Comparison of ENCODE assay signal across 1 cellular context in the genomic region with DNA sequence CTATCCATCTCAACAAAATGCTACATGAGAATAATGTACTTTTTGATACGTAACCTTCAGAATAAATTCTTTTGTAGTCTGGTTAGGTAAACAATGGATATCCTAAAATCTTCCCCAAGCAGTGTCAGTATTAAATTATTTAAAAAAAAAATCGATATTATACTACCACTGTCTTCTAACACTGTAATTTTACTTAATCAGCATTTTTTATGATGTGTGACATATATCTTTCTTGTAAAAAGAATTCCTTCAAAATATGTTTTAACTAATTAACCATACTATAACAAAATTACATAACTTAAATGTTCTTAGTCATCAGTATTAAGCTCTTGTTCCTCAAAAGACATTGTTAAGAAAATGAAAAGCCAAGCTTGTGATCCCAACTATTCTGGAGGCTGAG.
TF ChIP-seq lines count a peak whose summit lies in the region.

No MANE protein-coding gene starts in this region.

TF ChIP-seq in HepG2, 621 proteins besides CTCF, POLR2A, EP300 and RAD21:
- TF ChIP-seq MAFK (conservative IDR thresholded peaks at IDR 0.05 in 1 of 2, IDR thresholded peaks at IDR 0.05 in 1 of 2; ENCODE audit: low read length in 2 of 2) (peak; percentile 88 to 97), CEBPB (IDR thresholded peaks at IDR 0.05; ENCODE audit: borderline replicate concordance, low read depth, low read length) (no peak), MAFF (IDR thresholded peaks at IDR 0.05; ENCODE audit: low read depth, low read length) (peak; percentile 92)
